16 cellular contexts compared by ENCODE assay signal in genomic region chr10:4527281-4527960, GRCh38.
A peak's percentile ranks its signal among the peaks of the same experiment; 100 is the strongest.
DNase-seq lines count a peak whose midpoint lies in the region; TF ChIP-seq lines count a peak whose summit lies in the region.
"Had no signal": no experiment of that assay in that cellular context is flagged by ENCODE, and none has a peak within 500 bp of the region (broad histone marks: within the 10 kb centered on the region; RNA-seq: fewer than 3 reads in every experiment).

No MANE protein-coding gene starts in this region.

- TF ChIP-seq CTCF in epithelial cell of esophagus (IDR thresholded peaks at IDR 0.05; ENCODE audit: insufficient read depth, low read depth, low read length, missing control alignments) (no peak), dorsolateral prefrontal cortex (IDR thresholded peaks at IDR 0.05 in 54 of 56, conservative IDR thresholded peaks at IDR 0.05 in 2 of 56; ENCODE audit: low read depth in 1 of 56, partially characterized antibody in 56 of 56) (no peak)

- intact Hi-C loops in dorsolateral prefrontal cortex (cut with DNase I), result no loop called here

- no peaks in the 10 kb centered on the region for H3K27me3 ChIP-seq in dorsolateral prefrontal cortex
- H3K27me3 ChIP-seq: gastroesophageal sphincter had no signal

- no peak overlapping the region for H3K4me3 ChIP-seq in epithelial cell of esophagus (ENCODE audit: low read length)
- no peak overlapping the region for H3K4me3 ChIP-seq in dorsolateral prefrontal cortex
- H3K4me3 ChIP-seq: gastroesophageal sphincter had no signal

- DNase-seq in EL (peak; percentile 79), NCI-H82 (lab: John Stamatoyannopoulos, UW) (peak; percentile 87), epithelial cell of esophagus (ENCODE audit: low read depth) (peak; percentile 32), renal cortical epithelial cell (ENCODE audit: low read depth) (peak; percentile 48), dorsolateral prefrontal cortex (no peak), COLO668 (lab: John Stamatoyannopoulos, UW; ENCODE audit: unreplicated experiment) (no peak)
- no peak for DNase-seq in activated T-cell treated with anti-CD3 and anti-CD28 coated beads, Interleukin-2, amount 50 U/mL, for 48 hours
- no peak for DNase-seq in activated CD8-positive, alpha-beta memory T cell treated with anti-CD3 and anti-CD28 coated beads, Interleukin-2, amount 50 U/mL, for 48 hours
- DNase-seq: cortex of kidney; kidney; NCI-H1436 treated with DMSO at 0.1 percent for 48 hours; SIG-M5; stimulated activated CD4-positive, alpha-beta T cell treated with anti-CD3 and anti-CD28 coated beads, Interleukin-4, amount 100 ng/mL, for 4 hours; stimulated activated naive CD4-positive, alpha-beta T cell had no signal

- H3K27ac ChIP-seq in dorsolateral prefrontal cortex, result no peak overlapping the region
- H3K27ac ChIP-seq: C4-2B had no signal

Comparison
In these comparisons a context has a peak if more than half of its experiments do, and no peak if none do; other contexts are left out.
1. DNase-seq: peak in EL (single experiment), NCI-H82 (single experiment), epithelial cell of esophagus (single experiment) and renal cortical epithelial cell (single experiment); none in dorsolateral prefrontal cortex (0 of 10), activated T-cell treated with anti-CD3 and anti-CD28 coated beads, Interleukin-2, amount 50 U/mL, for 48 hours (0 of 2), activated CD8-positive, alpha-beta memory T cell treated with anti-CD3 and anti-CD28 coated beads, Interleukin-2, amount 50 U/mL, for 48 hours (single experiment) and COLO668 (single experiment).